Comparison of ENCODE assay signal across 20 cellular contexts in genomic region chr11:78656984-78657383, GRCh38.
DNase-seq lines count a peak whose midpoint lies in the region; ATAC-seq and TF ChIP-seq lines count a peak whose summit lies in the region.
"Had no signal": no experiment of that assay in that cellular context is flagged by ENCODE, and none has a peak within 500 bp of the region (broad histone marks: within the 10 kb centered on the region; RNA-seq: fewer than 3 reads in every experiment).

No MANE protein-coding gene starts in this region.

- no peak overlapping the region for H2BK15ac ChIP-seq in IMR-90 (ENCODE audit: low read depth, low read length)

- DNase-seq in activated CD8-positive, alpha-beta memory T cell treated with anti-CD3 and anti-CD28 coated beads, Interleukin-2, amount 10 ng/mL, durations not matched to agents 7 days and 5 days, result peak; percentile 26
- DNase-seq in activated CD8-positive, alpha-beta memory T cell treated with anti-CD3 and anti-CD28 coated beads, Interleukin-2, amount 50 U/mL, for 4 hours, result no peak
- DNase-seq in IMR-90, result no peak
- DNase-seq in endodermal cell, result peak; percentile 28
- peak; percentile 54 for DNase-seq in osteocyte (ENCODE audit: extremely low spot score, unreplicated experiment)
- DNase-seq in uterus, result no peak
- no peak for DNase-seq in caudate nucleus (lab: John Stamatoyannopoulos, UW)
- DNase-seq: Calu3, DMS 273 treated with DMSO at 0.1 percent for 48 hours, DMS53, DND-41, EL, HFFc6 had no signal

- in situ Hi-C loops in IMR-90 (cut with MboI; ENCODE audit: low sequenced_read_pairs), result loop anchor here (10.0 kb wide), 1 partner anchor 438 kb away; no protein-coding TSS in a partner anchor

- no peak overlapping the region for H3K18ac ChIP-seq in IMR-90 (ENCODE audit: low read depth, low read length)

- no peak overlapping the region for H2AK5ac ChIP-seq in IMR-90 (ENCODE audit: low read depth, low read length)

- intact Hi-C loops in IMR-90 (cut with micrococcal nuclease), result no loop called here
- intact Hi-C loops in uterus (cut with DNase I; ENCODE audit: low total_unique reads), result no loop called here

- no peaks in the 10 kb centered on the region for H4K20me1 ChIP-seq in IMR-90 (ENCODE audit: insufficient read depth, low read length)
- H4K20me1 ChIP-seq: BLaER1 treated with 17β-estradiol and CSF1 and Interleukin-3, amounts not matched to agents 10 nM and 100 nM had no signal

- dilution Hi-C loops in IMR-90 (cut with HindIII; ENCODE audit: low sequenced_read_pairs, unreplicated experiment), result no loop called here

- TF ChIP-seq CTCF in IMR-90 (conservative IDR thresholded peaks at IDR 0.05; ENCODE audit: low read depth, low read length) (no peak), endodermal cell (conservative IDR thresholded peaks at IDR 0.05) (no peak), osteocyte (IDR thresholded peaks at IDR 0.05) (no peak), uterus (IDR thresholded peaks at IDR 0.05) (no peak)

- H3K9ac ChIP-seq in IMR-90 (ENCODE audit: low read depth, low read length), result no peak overlapping the region
- H3K9ac ChIP-seq in endodermal cell (ENCODE audit: extremely low read depth, low read length, poor library complexity, severe bottlenecking), result no peak overlapping the region
- H3K9ac ChIP-seq: BLaER1 treated with 17β-estradiol and CSF1 and Interleukin-3, amounts not matched to agents 10 nM and 100 nM had no signal

- no peak overlapping the region for H4K8ac ChIP-seq in IMR-90 (ENCODE audit: low read depth in 2 of 2, low read length in 2 of 2)

- no peak overlapping the region for H3K4me2 ChIP-seq in IMR-90 (ENCODE audit: low read depth, low read length)
- H3K4me2 ChIP-seq: BLaER1 treated with 17β-estradiol and CSF1 and Interleukin-3, amounts not matched to agents 10 nM and 100 nM; GM23338 had no signal

- no peak overlapping the region for H2BK5ac ChIP-seq in IMR-90 (ENCODE audit: low read depth, low read length, poor library complexity, severe bottlenecking)

- H3K4ac ChIP-seq in IMR-90 (ENCODE audit: low read depth, low read length), result no peak overlapping the region

- peak overlapping the region; percentile 46 for H2AFZ ChIP-seq in IMR-90 (replicated peaks; ENCODE audit: low read length, poor library complexity)
- H2AFZ ChIP-seq: GM23338 had no signal

- H3K4me1 ChIP-seq in IMR-90 (ENCODE audit: control insufficient read depth, insufficient read depth, low read length), result no peaks in the 10 kb centered on the region
- H3K4me1 ChIP-seq in endodermal cell (ENCODE audit: control insufficient read depth, insufficient read depth, low read length), result peaks cover 14% of the 10 kb centered on the region
- no peaks in the 10 kb centered on the region for H3K4me1 ChIP-seq in uterus
- H3K4me1 ChIP-seq: BLaER1 treated with 17β-estradiol and CSF1 and Interleukin-3, amounts not matched to agents 10 nM and 100 nM had no signal

- no peak overlapping the region for H4K5ac ChIP-seq in IMR-90 (ENCODE audit: low read depth, low read length)

- H3K9me1 ChIP-seq in IMR-90 (ENCODE audit: insufficient read depth, low read length), result no peaks in the 10 kb centered on the region; the same call in 1 of the 2 replicates

- H3K27ac ChIP-seq in IMR-90 (ENCODE audit: insufficient read depth, low read length) (no peak overlapping the region), endodermal cell (ENCODE audit: low read depth, low read length) (no peak overlapping the region), uterus (no peak overlapping the region), caudate nucleus (ENCODE audit: low read depth, low read length) (no peak overlapping the region)
- H3K27ac ChIP-seq: BLaER1 treated with 17β-estradiol and CSF1 and Interleukin-3, amounts not matched to agents 10 nM and 100 nM; HL-60 had no signal

- H3K4me1 Mint-ChIP-seq in activated CD8-positive, alpha-beta memory T cell treated with anti-CD3 and anti-CD28 coated beads, Interleukin-2, amount 10 ng/mL, durations not matched to agents 7 days and 5 days, result no peaks in the 10 kb centered on the region
- H3K4me1 Mint-ChIP-seq in endodermal cell (peaks cover 24% of the 10 kb centered on the region), osteocyte (ENCODE audit: unreplicated experiment) (peaks cover 51% of the 10 kb centered on the region)
- H3K4me1 Mint-ChIP-seq: B cell had no signal

- H3K23ac ChIP-seq in IMR-90 (ENCODE audit: low read depth, low read length), result no peak overlapping the region; the same call in 1 of the 2 replicates

- no peak overlapping the region for H3K4me3 ChIP-seq in IMR-90 (ENCODE audit: insufficient read depth, low read depth, low read length)
- H3K4me3 ChIP-seq in endodermal cell (ENCODE audit: low read length), result no peak overlapping the region
- no peak overlapping the region for H3K4me3 ChIP-seq in uterus
- H3K4me3 ChIP-seq: BLaER1 treated with 17β-estradiol and CSF1 and Interleukin-3, amounts not matched to agents 10 nM and 100 nM; GM23338 had no signal

- BruUV-seq in IMR-90 (replicated peaks; lab: Mats Ljungman, UMichigan), result no TSS peak

- H3K27me3 Mint-ChIP-seq in activated CD8-positive, alpha-beta memory T cell treated with anti-CD3 and anti-CD28 coated beads, Interleukin-2, amount 10 ng/mL, durations not matched to agents 7 days and 5 days, result no peaks in the 10 kb centered on the region
- no peaks in the 10 kb centered on the region for H3K27me3 Mint-ChIP-seq in endodermal cell (ENCODE audit: insufficient read depth)
- H3K27me3 Mint-ChIP-seq in osteocyte (ENCODE audit: unreplicated experiment), result no peaks in the 10 kb centered on the region

- H3K27me3 ChIP-seq in IMR-90 (ENCODE audit: control insufficient read depth, insufficient read depth, low read length) (no peaks in the 10 kb centered on the region), endodermal cell (ENCODE audit: control insufficient read depth, insufficient read depth, low read length, poor library complexity, severe bottlenecking) (no peaks in the 10 kb centered on the region), uterus (no peaks in the 10 kb centered on the region)
- H3K27me3 ChIP-seq: BLaER1 treated with 17β-estradiol and CSF1 and Interleukin-3, amounts not matched to agents 10 nM and 100 nM had no signal

- CTCF ChIA-PET in activated CD8-positive, alpha-beta memory T cell treated with anti-CD3 and anti-CD28 coated beads, Interleukin-2, amount 10 ng/mL, durations not matched to agents 7 days and 5 days (lab: Charles Lee), result no interaction called here
- CTCF ChIA-PET in IMR-90 (lab: Yijun Ruan, JAX), result no interaction called here

- no peak overlapping the region for H3K14ac ChIP-seq in IMR-90 (replicated peaks; ENCODE audit: low read depth, low read length)

- H2AK9ac ChIP-seq in IMR-90 (replicated peaks; ENCODE audit: low read depth, low read length, poor library complexity), result no peak overlapping the region

- H4K91ac ChIP-seq in IMR-90 (ENCODE audit: insufficient read depth, low read depth, low read length), result no peak overlapping the region

- no peaks in the 10 kb centered on the region for H3K79me1 ChIP-seq in IMR-90 (ENCODE audit: low read depth in 1 of 2, low read length in 2 of 2)

- no peak overlapping the region for H3K4me3 Mint-ChIP-seq in activated CD8-positive, alpha-beta memory T cell treated with anti-CD3 and anti-CD28 coated beads, Interleukin-2, amount 10 ng/mL, durations not matched to agents 7 days and 5 days
- no peak overlapping the region for H3K4me3 Mint-ChIP-seq in endodermal cell
- no peak overlapping the region for H3K4me3 Mint-ChIP-seq in osteocyte (ENCODE audit: unreplicated experiment)
- H3K4me3 Mint-ChIP-seq: B cell; CD8-positive, alpha-beta T cell; GM23338; HFFc6 had no signal

- H3K36me3 Mint-ChIP-seq in activated CD8-positive, alpha-beta memory T cell treated with anti-CD3 and anti-CD28 coated beads, Interleukin-2, amount 10 ng/mL, durations not matched to agents 7 days and 5 days, result no peaks in the 10 kb centered on the region
- H3K36me3 Mint-ChIP-seq in endodermal cell (ENCODE audit: low read depth), result peaks cover 47% of the 10 kb centered on the region
- peaks cover 14% of the 10 kb centered on the region for H3K36me3 Mint-ChIP-seq in osteocyte (ENCODE audit: unreplicated experiment)
- H3K36me3 Mint-ChIP-seq: CD8-positive, alpha-beta T cell had no signal

- H3K27ac Mint-ChIP-seq in activated CD8-positive, alpha-beta memory T cell treated with anti-CD3 and anti-CD28 coated beads, Interleukin-2, amount 10 ng/mL, durations not matched to agents 7 days and 5 days, result no peak overlapping the region
- no peak overlapping the region for H3K27ac Mint-ChIP-seq in endodermal cell
- H3K27ac Mint-ChIP-seq in osteocyte (ENCODE audit: unreplicated experiment), result no peak overlapping the region
- H3K27ac Mint-ChIP-seq: B cell; CD8-positive, alpha-beta T cell; GM23338; HFFc6 had no signal

- no peaks in the 10 kb centered on the region for H3K9me3 Mint-ChIP-seq in activated CD8-positive, alpha-beta memory T cell treated with anti-CD3 and anti-CD28 coated beads, Interleukin-2, amount 10 ng/mL, durations not matched to agents 7 days and 5 days (ENCODE audit: low read depth)
- H3K9me3 Mint-ChIP-seq in endodermal cell (no peaks in the 10 kb centered on the region), osteocyte (ENCODE audit: unreplicated experiment) (no peaks in the 10 kb centered on the region)
- H3K9me3 Mint-ChIP-seq: CD8-positive, alpha-beta T cell; GM23338; HFFc6 had no signal

- peaks cover 7% of the 10 kb centered on the region; the same call in 1 of the 2 replicates for H3K36me3 ChIP-seq in IMR-90 (ENCODE audit: control insufficient read depth, insufficient read depth, low read length)
- peaks cover 4% of the 10 kb centered on the region for H3K36me3 ChIP-seq in endodermal cell (ENCODE audit: control insufficient read depth, insufficient read depth, low read length)
- no peaks in the 10 kb centered on the region for H3K36me3 ChIP-seq in uterus

- no peak for TF ChIP-seq RAD21 in IMR-90 (IDR thresholded peaks at IDR 0.05; ENCODE audit: low read length)

- H3K9me3 ChIP-seq in IMR-90 (ENCODE audit: control insufficient read depth, insufficient read depth, low read length), result no peaks in the 10 kb centered on the region
- no peaks in the 10 kb centered on the region for H3K9me3 ChIP-seq in endodermal cell (ENCODE audit: control insufficient read depth, low read length)
- no peaks in the 10 kb centered on the region for H3K9me3 ChIP-seq in uterus
- H3K9me3 ChIP-seq: BLaER1 treated with 17β-estradiol and CSF1 and Interleukin-3, amounts not matched to agents 10 nM and 100 nM had no signal

- no peak overlapping the region for H2BK20ac ChIP-seq in IMR-90 (ENCODE audit: low read depth, low read length)

- H3K56ac ChIP-seq in IMR-90 (ENCODE audit: extremely low read depth, insufficient read depth, low read length), result no peak overlapping the region

- ATAC-seq in activated CD8-positive, alpha-beta memory T cell treated with anti-CD3 and anti-CD28 coated beads, Interleukin-2, amount 10 ng/mL, durations not matched to agents 7 days and 5 days, result no peak
- no peak for ATAC-seq in IMR-90 (ENCODE audit: low read depth)
- no peak for ATAC-seq in GM19452 (IDR thresholded peaks at IDR 0.05; ENCODE audit: unreplicated experiment)
- ATAC-seq: CD8-positive, alpha-beta T cell; GM23338; HCT116 had no signal

- POLR2A ChIA-PET in IMR-90 (lab: Charles Lee; ENCODE audit: unreplicated experiment), result no interaction called here

- WGBS in IMR-90 (ENCODE audit: extremely low coverage in 2 of 2, insufficient read length in 1 of 2), 2 experiments, result no CpG with 5 or more reads among the region's 6 CpGs
- 87 to 90% methylated on average over 3 to 6 of the region's 6 CpGs for WGBS in endodermal cell (ENCODE audit: insufficient coverage in 1 of 2, insufficient read length in 1 of 2), 2 experiments

- H2BK120ac ChIP-seq in IMR-90 (ENCODE audit: low read depth, low read length), result no peak overlapping the region

- no peak for TF ChIP-seq POLR2A in IMR-90 (IDR thresholded peaks at IDR 0.05; ENCODE audit: low read depth, low read length)
- TF ChIP-seq POLR2A in uterus (IDR thresholded peaks at IDR 0.05), result no peak

Comparison
In these comparisons a context has a peak if more than half of its experiments do, and no peak if none do; other contexts are left out.
1. DNase-seq: peak in activated CD8-positive, alpha-beta memory T cell treated with anti-CD3 and anti-CD28 coated beads, Interleukin-2, amount 10 ng/mL, durations not matched to agents 7 days and 5 days (single experiment), endodermal cell (single experiment) and osteocyte (single experiment); none in activated CD8-positive, alpha-beta memory T cell treated with anti-CD3 and anti-CD28 coated beads, Interleukin-2, amount 50 U/mL, for 4 hours (single experiment), IMR-90 (single experiment), uterus (0 of 2) and caudate nucleus (0 of 61).